ENCODE assay signal across 2 cellular contexts in the genomic region with DNA sequence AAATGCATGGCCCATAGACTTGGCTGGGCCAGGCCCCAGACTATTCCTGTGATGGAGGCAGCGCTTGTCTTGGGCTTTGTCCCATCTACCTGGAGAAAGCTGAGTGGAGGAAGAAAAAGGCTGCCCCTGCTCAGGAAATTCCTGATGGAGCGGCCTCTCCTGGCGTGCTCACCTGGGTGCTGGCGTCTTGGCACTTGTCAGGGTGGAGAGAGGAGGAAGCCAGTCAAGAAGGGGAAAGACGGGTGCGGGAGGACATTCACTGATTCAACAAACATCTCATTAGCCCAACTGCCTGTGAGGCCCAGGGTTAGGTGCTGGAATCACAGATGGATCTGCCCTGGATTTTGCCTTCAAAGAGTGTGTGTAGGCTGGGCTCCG.
TF ChIP-seq lines count a peak whose summit lies in the region.

No MANE protein-coding gene starts in this region.

TF ChIP-seq in HEK293, 187 proteins besides CTCF, POLR2A, EP300 and RAD21 (continued from another document):
- TF ChIP-seq, protein P1, sequence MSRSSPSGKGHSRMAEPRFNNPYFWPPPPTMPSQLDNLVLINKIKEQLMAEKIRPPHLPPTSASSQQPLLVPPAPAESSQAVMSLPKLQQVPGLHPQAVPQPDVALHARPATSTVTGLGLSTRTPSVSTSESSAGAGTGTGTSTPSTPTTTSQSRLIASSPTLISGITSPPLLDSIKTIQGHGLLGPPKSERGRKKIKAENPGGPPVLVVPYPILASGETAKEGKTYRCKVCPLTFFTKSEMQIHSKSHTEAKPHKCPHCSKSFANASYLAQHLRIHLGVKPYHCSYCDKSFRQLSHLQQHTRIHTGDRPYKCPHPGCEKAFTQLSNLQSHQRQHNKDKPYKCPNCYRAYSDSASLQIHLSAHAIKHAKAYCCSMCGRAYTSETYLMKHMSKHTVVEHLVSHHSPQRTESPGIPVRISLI (tag by site-specific recombination; IDR thresholded peaks at IDR 0.05) = no peak

TF ChIP-seq in WTC11, 78 proteins besides CTCF, POLR2A, EP300 and RAD21 (continued from another document):
- TF ChIP-seq GRHL2 (CRISPR knock-in tag; IDR thresholded peaks at IDR 0.05; ENCODE audit: insufficient replicate concordance, severe bottlenecking) (no peak), ESRRA (CRISPR knock-in tag; IDR thresholded peaks at IDR 0.05; ENCODE audit: borderline replicate concordance) (no peak), NFYB (CRISPR knock-in tag; conservative IDR thresholded peaks at IDR 0.05; ENCODE audit: low read depth) (no peak), FOXK1 (CRISPR knock-in tag; IDR thresholded peaks at IDR 0.05) (no peak), RORB (CRISPR knock-in tag; IDR thresholded peaks at IDR 0.05) (no peak), FOXP1 (CRISPR knock-in tag; IDR thresholded peaks at IDR 0.05; ENCODE audit: borderline replicate concordance) (no peak), ZNF671 (CRISPR knock-in tag; IDR thresholded peaks at IDR 0.05) (no peak)
- TF ChIP-seq, protein P2, sequence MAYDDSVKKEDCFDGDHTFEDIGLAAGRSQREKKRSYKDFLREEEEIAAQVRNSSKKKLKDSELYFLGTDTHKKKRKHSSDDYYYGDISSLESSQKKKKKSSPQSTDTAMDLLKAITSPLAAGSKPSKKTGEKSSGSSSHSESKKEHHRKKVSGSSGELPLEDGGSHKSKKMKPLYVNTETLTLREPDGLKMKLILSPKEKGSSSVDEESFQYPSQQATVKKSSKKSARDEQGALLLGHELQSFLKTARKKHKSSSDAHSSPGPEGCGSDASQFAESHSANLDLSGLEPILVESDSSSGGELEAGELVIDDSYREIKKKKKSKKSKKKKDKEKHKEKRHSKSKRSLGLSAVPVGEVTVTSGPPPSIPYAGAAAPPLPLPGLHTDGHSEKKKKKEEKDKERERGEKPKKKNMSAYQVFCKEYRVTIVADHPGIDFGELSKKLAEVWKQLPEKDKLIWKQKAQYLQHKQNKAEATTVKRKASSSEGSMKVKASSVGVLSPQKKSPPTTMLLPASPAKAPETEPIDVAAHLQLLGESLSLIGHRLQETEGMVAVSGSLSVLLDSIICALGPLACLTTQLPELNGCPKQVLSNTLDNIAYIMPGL (CRISPR knock-in tag; IDR thresholded peaks at IDR 0.05) = no peak
- TF ChIP-seq, protein P3, sequence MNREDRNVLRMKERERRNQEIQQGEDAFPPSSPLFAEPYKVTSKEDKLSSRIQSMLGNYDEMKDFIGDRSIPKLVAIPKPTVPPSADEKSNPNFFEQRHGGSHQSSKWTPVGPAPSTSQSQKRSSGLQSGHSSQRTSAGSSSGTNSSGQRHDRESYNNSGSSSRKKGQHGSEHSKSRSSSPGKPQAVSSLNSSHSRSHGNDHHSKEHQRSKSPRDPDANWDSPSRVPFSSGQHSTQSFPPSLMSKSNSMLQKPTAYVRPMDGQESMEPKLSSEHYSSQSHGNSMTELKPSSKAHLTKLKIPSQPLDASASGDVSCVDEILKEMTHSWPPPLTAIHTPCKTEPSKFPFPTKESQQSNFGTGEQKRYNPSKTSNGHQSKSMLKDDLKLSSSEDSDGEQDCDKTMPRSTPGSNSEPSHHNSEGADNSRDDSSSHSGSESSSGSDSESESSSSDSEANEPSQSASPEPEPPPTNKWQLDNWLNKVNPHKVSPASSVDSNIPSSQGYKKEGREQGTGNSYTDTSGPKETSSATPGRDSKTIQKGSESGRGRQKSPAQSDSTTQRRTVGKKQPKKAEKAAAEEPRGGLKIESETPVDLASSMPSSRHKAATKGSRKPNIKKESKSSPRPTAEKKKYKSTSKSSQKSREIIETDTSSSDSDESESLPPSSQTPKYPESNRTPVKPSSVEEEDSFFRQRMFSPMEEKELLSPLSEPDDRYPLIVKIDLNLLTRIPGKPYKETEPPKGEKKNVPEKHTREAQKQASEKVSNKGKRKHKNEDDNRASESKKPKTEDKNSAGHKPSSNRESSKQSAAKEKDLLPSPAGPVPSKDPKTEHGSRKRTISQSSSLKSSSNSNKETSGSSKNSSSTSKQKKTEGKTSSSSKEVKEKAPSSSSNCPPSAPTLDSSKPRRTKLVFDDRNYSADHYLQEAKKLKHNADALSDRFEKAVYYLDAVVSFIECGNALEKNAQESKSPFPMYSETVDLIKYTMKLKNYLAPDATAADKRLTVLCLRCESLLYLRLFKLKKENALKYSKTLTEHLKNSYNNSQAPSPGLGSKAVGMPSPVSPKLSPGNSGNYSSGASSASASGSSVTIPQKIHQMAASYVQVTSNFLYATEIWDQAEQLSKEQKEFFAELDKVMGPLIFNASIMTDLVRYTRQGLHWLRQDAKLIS (CRISPR knock-in tag; IDR thresholded peaks at IDR 0.05; ENCODE audit: borderline replicate concordance) = no peak
- TF ChIP-seq, protein P4, sequence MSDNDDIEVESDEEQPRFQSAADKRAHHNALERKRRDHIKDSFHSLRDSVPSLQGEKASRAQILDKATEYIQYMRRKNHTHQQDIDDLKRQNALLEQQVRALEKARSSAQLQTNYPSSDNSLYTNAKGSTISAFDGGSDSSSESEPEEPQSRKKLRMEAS (CRISPR knock-in tag; IDR thresholded peaks at IDR 0.05) = no peak
- TF ChIP-seq, protein P5, sequence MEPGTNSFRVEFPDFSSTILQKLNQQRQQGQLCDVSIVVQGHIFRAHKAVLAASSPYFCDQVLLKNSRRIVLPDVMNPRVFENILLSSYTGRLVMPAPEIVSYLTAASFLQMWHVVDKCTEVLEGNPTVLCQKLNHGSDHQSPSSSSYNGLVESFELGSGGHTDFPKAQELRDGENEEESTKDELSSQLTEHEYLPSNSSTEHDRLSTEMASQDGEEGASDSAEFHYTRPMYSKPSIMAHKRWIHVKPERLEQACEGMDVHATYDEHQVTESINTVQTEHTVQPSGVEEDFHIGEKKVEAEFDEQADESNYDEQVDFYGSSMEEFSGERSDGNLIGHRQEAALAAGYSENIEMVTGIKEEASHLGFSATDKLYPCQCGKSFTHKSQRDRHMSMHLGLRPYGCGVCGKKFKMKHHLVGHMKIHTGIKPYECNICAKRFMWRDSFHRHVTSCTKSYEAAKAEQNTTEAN (CRISPR knock-in tag; IDR thresholded peaks at IDR 0.05) = no peak
